1 cellular context compared by ENCODE assay signal in the genomic region with DNA sequence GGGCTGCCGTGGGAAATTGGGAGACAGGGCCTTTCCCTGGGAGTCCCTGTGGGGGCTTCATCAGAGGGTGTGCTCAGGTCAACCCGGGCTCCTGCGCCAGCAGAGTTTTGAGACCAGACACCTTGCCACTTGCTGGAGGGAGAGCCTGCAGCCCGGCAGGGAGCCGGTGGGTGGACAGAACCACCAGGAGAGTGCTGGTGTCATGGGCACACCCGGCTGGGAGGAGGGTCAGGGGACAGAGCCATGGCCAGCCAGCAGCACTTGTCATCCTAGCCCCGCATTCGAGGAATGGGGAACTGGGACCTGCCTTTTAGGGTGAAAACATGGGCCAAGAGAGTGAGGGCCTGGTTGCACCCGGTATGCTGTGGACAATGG.
TF ChIP-seq lines count a peak whose summit lies in the region.

No MANE protein-coding gene starts in this region.

TF ChIP-seq in HepG2, 621 proteins besides CTCF, POLR2A, EP300 and RAD21 (continued from another document):
- TF ChIP-seq ZNF850 (CRISPR knock-in tag; conservative IDR thresholded peaks at IDR 0.05) (no peak), REXO4 (CRISPR knock-in tag; IDR thresholded peaks at IDR 0.05; ENCODE audit: borderline replicate concordance) (no peak), CCDC6 (CRISPR knock-in tag; IDR thresholded peaks at IDR 0.05) (no peak), ZNF570 (CRISPR knock-in tag; IDR thresholded peaks at IDR 0.05; ENCODE audit: borderline replicate concordance) (no peak)
